Comparison of ENCODE assay signal across 10 cellular contexts in the genomic region with DNA sequence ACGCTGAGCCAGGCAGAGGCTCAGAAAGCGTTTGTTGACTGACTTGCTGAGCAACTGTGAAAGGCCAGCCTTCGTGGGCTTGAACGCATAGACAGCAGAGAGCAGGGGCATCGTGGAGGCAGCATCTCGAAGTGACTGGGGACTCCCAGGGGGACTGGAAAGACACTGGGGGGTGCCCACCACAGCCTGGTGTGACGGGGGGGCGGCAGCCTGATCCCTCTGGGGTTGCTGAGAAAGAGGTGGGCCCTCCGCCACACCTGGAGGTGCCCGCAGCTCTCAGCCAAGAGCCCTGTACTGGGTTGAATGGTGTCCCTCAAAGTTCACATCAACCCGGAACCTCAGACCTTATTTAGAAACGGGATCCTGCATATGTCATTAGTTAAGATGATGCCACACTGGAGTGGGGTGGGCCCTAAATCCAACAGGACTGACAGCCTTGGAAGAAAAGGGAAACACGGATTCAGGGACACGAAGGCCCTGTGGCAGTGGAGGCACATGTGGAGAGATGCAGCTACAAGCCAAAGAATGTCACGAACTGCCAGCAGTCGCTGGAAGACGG.
DNase-seq lines count a peak whose midpoint lies in the region; ATAC-seq, FAIRE-seq and TF ChIP-seq lines count a peak whose summit lies in the region.
"Had no signal": no experiment of that assay in that cellular context is flagged by ENCODE, and none has a peak within 500 bp of the region (broad histone marks: within the 10 kb centered on the region; RNA-seq: fewer than 3 reads in every experiment).

No MANE protein-coding gene starts in this region.

- H3K27ac ChIP-seq in A549 = peak overlapping the region; percentile 99 to 100
- peak overlapping the region; percentile 84 to 98 (median 92) for H3K27ac ChIP-seq in gastroesophageal sphincter
- peak overlapping the region; percentile 96 for H3K27ac ChIP-seq in psoas muscle

- no peaks in the 10 kb centered on the region for H3K27me3 ChIP-seq in gastroesophageal sphincter
- H3K27me3 ChIP-seq in psoas muscle (ENCODE audit: insufficient read depth in 3 of 3, low read length in 2 of 3) = no peaks in the 10 kb centered on the region

- peaks cover 100% of the 10 kb centered on the region for H3K4me1 ChIP-seq in A549
- H3K4me1 ChIP-seq in gastroesophageal sphincter = peaks cover 7 to 79% (median 40%) of the 10 kb centered on the region in 3 donors
- H3K4me1 ChIP-seq in psoas muscle = peaks cover 63% of the 10 kb centered on the region

- CTCF ChIA-PET in A549 (lab: Yijun Ruan, JAX) = interaction anchor here (0.6 to 6.6 kb wide), 24 partner anchors 9 to 392 kb away, joined by 3 to 67 read pairs (median 4); no protein-coding TSS in a partner anchor
- CTCF ChIA-PET in WTC11 (lab: Charles Lee) = interaction anchor here (1.2 to 2.4 kb wide), 2 partner anchors 9 to 20 kb away, joined by 3 to 5 read pairs; no protein-coding TSS in a partner anchor

- TF ChIP-seq RAD21 in A549 (conservative IDR thresholded peaks at IDR 0.05 in 1 of 2, IDR thresholded peaks at IDR 0.05 in 1 of 2) = no peak

- no peaks in the 10 kb centered on the region; the same call in 1 of the 2 replicates for H3K4me1 Mint-ChIP-seq in WTC11
- no peaks in the 10 kb centered on the region for H3K4me1 Mint-ChIP-seq in activated T-helper 2 cell treated with anti-CD3 and anti-CD28 coated beads, Interferon-gamma antibody, Interleukin-2, Interleukin-4, amounts not matched to agents 10 μg/mL and 5 μg/mL and 100 μg/mL, durations not matched to agents 14 hours and 24 hours and 36 hours (ENCODE audit: low read depth)

- POLR2A ChIA-PET in A549 (lab: Yijun Ruan, JAX) = interaction anchor here (1.0 to 2.8 kb wide), 2 partner anchors 10 to 139 kb away, joined by 3 to 22 read pairs; no protein-coding TSS in a partner anchor
- POLR2A ChIA-PET in WTC11 (lab: Charles Lee) = no interaction called here

- no peak overlapping the region for H3K4me3 Mint-ChIP-seq in WTC11
- H3K4me3 Mint-ChIP-seq in activated T-helper 2 cell treated with anti-CD3 and anti-CD28 coated beads, Interferon-gamma antibody, Interleukin-2, Interleukin-4, amounts not matched to agents 10 μg/mL and 5 μg/mL and 100 μg/mL, durations not matched to agents 14 hours and 24 hours and 36 hours (ENCODE audit: low read depth) = no peak overlapping the region
- H3K4me3 Mint-ChIP-seq: activated CD8-positive, alpha-beta T cell treated with anti-CD3 and anti-CD28 coated beads for 36 hours had no signal

- H3K36me3 ChIP-seq in gastroesophageal sphincter (peaks cover 0 to 68% of the 10 kb centered on the region in 2 donors), psoas muscle (ENCODE audit: insufficient read depth in 1 of 2, low read depth in 1 of 2) (peaks cover 3 to 75% of the 10 kb centered on the region in 2 donors)

- TF ChIP-seq CTCF in A549 (IDR thresholded peaks at IDR 0.05) = no peak
- no peak for TF ChIP-seq CTCF in WTC11 (IDR thresholded peaks at IDR 0.05)
- TF ChIP-seq CTCF in gastroesophageal sphincter (IDR thresholded peaks at IDR 0.05) = no peak
- no peak for TF ChIP-seq CTCF in psoas muscle (IDR thresholded peaks at IDR 0.05)

- H3K27me3 Mint-ChIP-seq in WTC11 (ENCODE audit: low read depth) = no peaks in the 10 kb centered on the region
- no peaks in the 10 kb centered on the region for H3K27me3 Mint-ChIP-seq in activated T-helper 2 cell treated with anti-CD3 and anti-CD28 coated beads, Interferon-gamma antibody, Interleukin-2, Interleukin-4, amounts not matched to agents 10 μg/mL and 5 μg/mL and 100 μg/mL, durations not matched to agents 14 hours and 24 hours and 36 hours (ENCODE audit: low read depth)
- H3K27me3 Mint-ChIP-seq: activated CD8-positive, alpha-beta T cell treated with anti-CD3 and anti-CD28 coated beads for 36 hours had no signal

- 84% methylated on average over 16 of the region's 17 CpGs for WGBS in A549 (ENCODE audit: missing lambda C conversion rate)
- 22 to 32% methylated on average over 5 to 7 of the region's 17 CpGs for whole genome bisulfite sequencing in gastroesophageal sphincter (ENCODE audit: low coverage in 1 of 2), 2 donors
- WGBS in psoas muscle, 3 donors = 52 to 61% (median 54%) methylated on average over 17 of the region's 17 CpGs

- H3K4me2 ChIP-seq in A549 = peak overlapping the region; percentile 97

- no peaks in the 10 kb centered on the region for H3K9me3 Mint-ChIP-seq in WTC11
- no peaks in the 10 kb centered on the region for H3K9me3 Mint-ChIP-seq in activated T-helper 2 cell treated with anti-CD3 and anti-CD28 coated beads, Interferon-gamma antibody, Interleukin-2, Interleukin-4, amounts not matched to agents 10 μg/mL and 5 μg/mL and 100 μg/mL, durations not matched to agents 14 hours and 24 hours and 36 hours
- H3K9me3 Mint-ChIP-seq: activated CD8-positive, alpha-beta T cell treated with anti-CD3 and anti-CD28 coated beads for 36 hours had no signal

- H3K4me3 ChIP-seq in A549 (no peak overlapping the region), gastroesophageal sphincter (no peak overlapping the region), psoas muscle (no peak overlapping the region)

- peaks cover 21% of the 10 kb centered on the region for H3K36me3 Mint-ChIP-seq in WTC11
- peaks cover 10% of the 10 kb centered on the region for H3K36me3 Mint-ChIP-seq in activated T-helper 2 cell treated with anti-CD3 and anti-CD28 coated beads, Interferon-gamma antibody, Interleukin-2, Interleukin-4, amounts not matched to agents 10 μg/mL and 5 μg/mL and 100 μg/mL, durations not matched to agents 14 hours and 24 hours and 36 hours (ENCODE audit: low read depth)

- TF ChIP-seq EP300 in A549 (IDR thresholded peaks at IDR 0.05) = no peak
- TF ChIP-seq EP300 in gastroesophageal sphincter (IDR thresholded peaks at IDR 0.05) = no peak

- ATAC-seq in A549 (no peak), WTC11 (no peak), gastroesophageal sphincter (no peak), psoas muscle (no peak), GM21526 (IDR thresholded peaks at IDR 0.05; ENCODE audit: low FRiP score, unreplicated experiment) (no peak)
- ATAC-seq: activated CD8-positive, alpha-beta T cell treated with anti-CD3 and anti-CD28 coated beads for 36 hours had no signal

- DNase-seq in A549 (ENCODE audit: low read depth in 1 of 2, low spot score in 1 of 2) (no peak), WTC11 (ENCODE audit: low spot score) (no peak), psoas muscle (peak in 1 of 2 donors; percentile 27), T1000 (lab: John Stamatoyannopoulos, UW) (no peak), NCI-H82 (lab: John Stamatoyannopoulos, UW) (no peak)
- DNase-seq in activated T-helper 2 cell treated with anti-CD3 and anti-CD28 coated beads, Interferon-gamma antibody, Interleukin-2, Interleukin-4, amounts not matched to agents 10 μg/mL and 5 μg/mL and 100 μg/mL, durations not matched to agents 14 hours and 24 hours and 36 hours (ENCODE audit: low spot score) = no peak
- DNase-seq: activated CD8-positive, alpha-beta T cell treated with anti-CD3 and anti-CD28 coated beads for 36 hours; NCI-H510A treated with DMSO at 0.1 percent for 48 hours had no signal

- intact Hi-C loops in psoas muscle (cut with DNase I) = no loop called here
- intact Hi-C loops in activated T-helper 2 cell treated with anti-CD3 and anti-CD28 coated beads, Interferon-gamma antibody, Interleukin-2, Interleukin-4, amounts not matched to agents 10 μg/mL and 5 μg/mL and 100 μg/mL, durations not matched to agents 14 hours and 24 hours and 36 hours (cut with micrococcal nuclease) = no loop called here

- no peaks in the 10 kb centered on the region for H3K9me3 ChIP-seq in A549
- no peaks in the 10 kb centered on the region for H3K9me3 ChIP-seq in gastroesophageal sphincter
- no peaks in the 10 kb centered on the region for H3K9me3 ChIP-seq in psoas muscle

- no peak for TF ChIP-seq POLR2A in A549 (IDR thresholded peaks at IDR 0.05; ENCODE audit: low read length)
- TF ChIP-seq POLR2A in gastroesophageal sphincter (IDR thresholded peaks at IDR 0.05) = no peak

- H3K27ac Mint-ChIP-seq in WTC11 = peak overlapping the region; percentile 53; the same call in 1 of the 2 replicates
- no peak overlapping the region for H3K27ac Mint-ChIP-seq in activated T-helper 2 cell treated with anti-CD3 and anti-CD28 coated beads, Interferon-gamma antibody, Interleukin-2, Interleukin-4, amounts not matched to agents 10 μg/mL and 5 μg/mL and 100 μg/mL, durations not matched to agents 14 hours and 24 hours and 36 hours
- H3K27ac Mint-ChIP-seq: activated CD8-positive, alpha-beta T cell treated with anti-CD3 and anti-CD28 coated beads for 36 hours had no signal

- no peak for FAIRE-seq in A549 (lab: Jason Lieb, UNC)

TF ChIP-seq in A549, 52 proteins besides CTCF, POLR2A, EP300 and RAD21:
- TF ChIP-seq PHF8 (IDR thresholded peaks at IDR 0.05; ENCODE audit: borderline replicate concordance, low read depth) (no peak), GATA3 (IDR thresholded peaks at IDR 0.05; ENCODE audit: borderline replicate concordance) (no peak), HOXA7 (CRISPR knock-in tag; IDR thresholded peaks at IDR 0.05) (0 out of 2 replicates have a peak, but pooled peaks have one; percentile 40), RFX5 (IDR thresholded peaks at IDR 0.05) (no peak), TP53 (CRISPR knock-in tag; IDR thresholded peaks at IDR 0.05) (no peak)

TF ChIP-seq in WTC11, 78 proteins besides CTCF, POLR2A, EP300 and RAD21 (continues in another document):
- no peak for TF ChIP-seq OVOL2 (CRISPR knock-in tag; IDR thresholded peaks at IDR 0.05; ENCODE audit: borderline replicate concordance)
- TF ChIP-seq PRRX2 (CRISPR knock-in tag; IDR thresholded peaks at IDR 0.05) = no peak
- TF ChIP-seq IRF2 (CRISPR knock-in tag; IDR thresholded peaks at IDR 0.05; ENCODE audit: borderline replicate concordance, low read depth) = no peak
- no peak for TF ChIP-seq JUN (CRISPR knock-in tag; IDR thresholded peaks at IDR 0.05)
- no peak for TF ChIP-seq SMAD4 (CRISPR knock-in tag; IDR thresholded peaks at IDR 0.05)
- no peak for TF ChIP-seq ETV6 (CRISPR knock-in tag; IDR thresholded peaks at IDR 0.05)
- TF ChIP-seq, protein P1, sequence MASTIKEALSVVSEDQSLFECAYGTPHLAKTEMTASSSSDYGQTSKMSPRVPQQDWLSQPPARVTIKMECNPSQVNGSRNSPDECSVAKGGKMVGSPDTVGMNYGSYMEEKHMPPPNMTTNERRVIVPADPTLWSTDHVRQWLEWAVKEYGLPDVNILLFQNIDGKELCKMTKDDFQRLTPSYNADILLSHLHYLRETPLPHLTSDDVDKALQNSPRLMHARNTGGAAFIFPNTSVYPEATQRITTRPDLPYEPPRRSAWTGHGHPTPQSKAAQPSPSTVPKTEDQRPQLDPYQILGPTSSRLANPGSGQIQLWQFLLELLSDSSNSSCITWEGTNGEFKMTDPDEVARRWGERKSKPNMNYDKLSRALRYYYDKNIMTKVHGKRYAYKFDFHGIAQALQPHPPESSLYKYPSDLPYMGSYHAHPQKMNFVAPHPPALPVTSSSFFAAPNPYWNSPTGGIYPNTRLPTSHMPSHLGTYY (CRISPR knock-in tag; IDR thresholded peaks at IDR 0.05) = no peak
